2 cellular contexts compared by ENCODE assay signal in genomic region chr2:46984642-46985476, GRCh38.
TF ChIP-seq lines count a peak whose summit lies in the region.

No MANE protein-coding gene starts in this region.

TF ChIP-seq in WTC11, 78 proteins besides CTCF, POLR2A, EP300 and RAD21:
- TF ChIP-seq PRDM15 (CRISPR knock-in tag; IDR thresholded peaks at IDR 0.05) (no peak), TEAD4 (CRISPR knock-in tag; IDR thresholded peaks at IDR 0.05) (no peak), ZNF138 (CRISPR knock-in tag; conservative IDR thresholded peaks at IDR 0.05) (no peak), ZNF121 (CRISPR knock-in tag; IDR thresholded peaks at IDR 0.05) (no peak), ZBTB43 (CRISPR knock-in tag; IDR thresholded peaks at IDR 0.05) (no peak), IRF1 (CRISPR knock-in tag; IDR thresholded peaks at IDR 0.05) (no peak), ETV6 (CRISPR knock-in tag; IDR thresholded peaks at IDR 0.05) (no peak), SP1 (CRISPR knock-in tag; conservative IDR thresholded peaks at IDR 0.05) (no peak), MXD4 (CRISPR knock-in tag; IDR thresholded peaks at IDR 0.05; ENCODE audit: borderline replicate concordance) (no peak), IRF2 (CRISPR knock-in tag; IDR thresholded peaks at IDR 0.05; ENCODE audit: borderline replicate concordance, low read depth) (no peak), ATF6 (CRISPR knock-in tag; IDR thresholded peaks at IDR 0.05) (no peak), FOXK1 (CRISPR knock-in tag; IDR thresholded peaks at IDR 0.05) (no peak), TCF7 (CRISPR knock-in tag; IDR thresholded peaks at IDR 0.05; ENCODE audit: low read depth) (no peak), GTF2I (CRISPR knock-in tag; conservative IDR thresholded peaks at IDR 0.05) (no peak), NFATC4 (CRISPR knock-in tag; IDR thresholded peaks at IDR 0.05) (no peak), ZMAT4 (CRISPR knock-in tag; IDR thresholded peaks at IDR 0.05) (no peak), ELF4 (CRISPR knock-in tag; IDR thresholded peaks at IDR 0.05; ENCODE audit: low read depth) (no peak), E2F5 (CRISPR knock-in tag; IDR thresholded peaks at IDR 0.05) (no peak), JAZF1 (CRISPR knock-in tag; IDR thresholded peaks at IDR 0.05) (no peak), CDX4 (CRISPR knock-in tag; IDR thresholded peaks at IDR 0.05; ENCODE audit: borderline replicate concordance) (no peak)

TF ChIP-seq in H1, 55 proteins besides CTCF, POLR2A, EP300 and RAD21 (continued from another document):
- TF ChIP-seq USF2 (IDR thresholded peaks at IDR 0.05; ENCODE audit: low read length) = no peak
- no peak for TF ChIP-seq RFX5 (IDR thresholded peaks at IDR 0.05; ENCODE audit: borderline replicate concordance, low read depth, low read length)
- TF ChIP-seq ZNF274 (IDR thresholded peaks at IDR 0.05; ENCODE audit: borderline replicate concordance, extremely low read depth, low read length) = no peak
- no peak for TF ChIP-seq SIRT6 (IDR thresholded peaks at IDR 0.05; ENCODE audit: low read length)
- no peak for TF ChIP-seq NANOG (IDR thresholded peaks at IDR 0.05; ENCODE audit: insufficient read depth, low read depth, low read length, poor library complexity, severe bottlenecking)
- no peak for TF ChIP-seq HDAC2 (IDR thresholded peaks at IDR 0.05; ENCODE audit: borderline replicate concordance in 1 of 2, low read depth in 2 of 2, low read length in 2 of 2)
- no peak for TF ChIP-seq JUN (IDR thresholded peaks at IDR 0.05; ENCODE audit: low read depth, low read length)
- no peak for TF ChIP-seq MAX (IDR thresholded peaks at IDR 0.05)
- TF ChIP-seq GABPA (IDR thresholded peaks at IDR 0.05; ENCODE audit: borderline replicate concordance, insufficient read depth, low read length) = no peak
- no peak for TF ChIP-seq SIN3A (conservative IDR thresholded peaks at IDR 0.05 in 1 of 2, IDR thresholded peaks at IDR 0.05 in 1 of 2; ENCODE audit: low read depth in 1 of 2, low read length in 2 of 2)
- TF ChIP-seq CTBP2 (IDR thresholded peaks at IDR 0.05; ENCODE audit: borderline replicate concordance, insufficient read depth, insufficient read length, low read length) = no peak
- TF ChIP-seq CEBPB (IDR thresholded peaks at IDR 0.05; ENCODE audit: low read depth, low read length) = no peak
- no peak for TF ChIP-seq RBBP5 (IDR thresholded peaks at IDR 0.05; ENCODE audit: borderline replicate concordance, low read depth, low read length)
- TF ChIP-seq SIX5 (IDR thresholded peaks at IDR 0.05; ENCODE audit: low read depth, low read length) = no peak
- TF ChIP-seq BACH1 (IDR thresholded peaks at IDR 0.05; ENCODE audit: low read length) = no peak
